ENCODE assay signal across 16 cellular contexts in genomic region chr9:120942186-120943001, GRCh38. TPM values are rescaled to one million over a fixed set of nuclear protein-coding genes. Genes with fewer than 3 reads are reported as not detected.
DNase-seq lines count a peak whose midpoint lies in the region; ATAC-seq, FAIRE-seq and TF ChIP-seq lines count a peak whose summit lies in the region.
"Had no signal": no experiment of that assay in that cellular context is flagged by ENCODE, and none has a peak within 500 bp of the region (broad histone marks: within the 10 kb centered on the region; RNA-seq: fewer than 3 reads in every experiment).

No MANE protein-coding gene starts in this region.

- FAIRE-seq in A549 (lab: Jason Lieb, UNC): no peak
- FAIRE-seq: urothelium cell line had no signal

- H3K4me3 ChIP-seq in A549 (no peak overlapping the region), right atrium auricular region (no peak overlapping the region), parathyroid adenoma (ENCODE audit: low read depth, low read length) (no peak overlapping the region), BE2C (ENCODE audit: low read depth, low read length) (no peak overlapping the region), colonic mucosa (no peak overlapping the region)

- H3K4me2 ChIP-seq in A549 (peak overlapping the region; percentile 61), parathyroid adenoma (ENCODE audit: low read length) (peak overlapping the region; percentile 32)

- H3K27ac ChIP-seq in A549: peak overlapping the region; percentile 65 to 77
- H3K27ac ChIP-seq in right atrium auricular region: peak overlapping the region; percentile 41 to 46
- H3K27ac ChIP-seq in parathyroid adenoma: peak overlapping the region; percentile 75
- no peak overlapping the region for H3K27ac ChIP-seq in colonic mucosa

- 47% methylated on average over 8 of the region's 8 CpGs for WGBS in A549 (ENCODE audit: missing lambda C conversion rate)

- H3K4me1 Mint-ChIP-seq in WTC11: peaks cover 38% of the 10 kb centered on the region

- H3K27ac Mint-ChIP-seq in WTC11: no peak overlapping the region
- H3K27ac Mint-ChIP-seq: IgD-negative memory B cell; natural killer cell treated with Interleukin-12 subunit alpha and Interleukin-12 subunit beta and Interleukin-15 and Interleukin-18, amount 100 ng/mL, for 72 hours had no signal

- no peaks in the 10 kb centered on the region for H3K36me3 ChIP-seq in right atrium auricular region
- H3K36me3 ChIP-seq in parathyroid adenoma (ENCODE audit: control insufficient read depth, insufficient read depth, low read length): no peaks in the 10 kb centered on the region
- no peaks in the 10 kb centered on the region for H3K36me3 ChIP-seq in BE2C
- H3K36me3 ChIP-seq in colonic mucosa: no peaks in the 10 kb centered on the region

- H3K9ac ChIP-seq in parathyroid adenoma: no peak overlapping the region
- H3K9ac ChIP-seq in colonic mucosa (ENCODE audit: low read depth in 2 of 2, low read length in 2 of 2): no peak overlapping the region

- no peak overlapping the region for H3K4me3 Mint-ChIP-seq in WTC11
- H3K4me3 Mint-ChIP-seq: IgD-negative memory B cell; natural killer cell treated with Interleukin-12 subunit alpha and Interleukin-12 subunit beta and Interleukin-15 and Interleukin-18, amount 100 ng/mL, for 72 hours had no signal

- peaks cover 42% of the 10 kb centered on the region for H3K4me1 ChIP-seq in A549
- peaks cover 0 to 12% of the 10 kb centered on the region in 2 donors for H3K4me1 ChIP-seq in right atrium auricular region
- peaks cover 5% of the 10 kb centered on the region for H3K4me1 ChIP-seq in parathyroid adenoma
- H3K4me1 ChIP-seq in BE2C: no peaks in the 10 kb centered on the region; the same call in 1 of the 2 replicates
- no peaks in the 10 kb centered on the region for H3K4me1 ChIP-seq in colonic mucosa

- intact Hi-C loops in colonic mucosa (cut with DNase I): no loop called here

- H3K79me2 ChIP-seq in parathyroid adenoma: no peaks in the 10 kb centered on the region

- no peak for TF ChIP-seq RAD21 in A549 (conservative IDR thresholded peaks at IDR 0.05 in 1 of 2, IDR thresholded peaks at IDR 0.05 in 1 of 2)

- POLR2A ChIA-PET in A549 (lab: Yijun Ruan, JAX) (interaction anchor here (0.9 to 1.1 kb wide), 2 partner anchors 132 to 149 kb away, joined by 3 to 4 read pairs; partner anchors contain the start of gene FBXW2), WTC11 (lab: Charles Lee) (no interaction called here)

- DNase-seq in A549 (ENCODE audit: low read depth in 1 of 2, low spot score in 1 of 2) (peak in 1 of 2 experiments; percentile 45), WTC11 (ENCODE audit: low spot score) (peak; percentile 35), right atrium auricular region (ENCODE audit: low spot score) (no peak), BE2C (no peak), colonic mucosa (no peak)
- DNase-seq in activated CD4-positive, alpha-beta T cell treated with anti-CD3 and anti-CD28 coated beads for 4 hours: no peak
- DNase-seq: activated CD4-positive, alpha-beta T cell treated with anti-CD3 and anti-CD28 coated beads, Interleukin-2, amount 50 U/mL, for 1 hour; activated gamma-delta T cell; hippocampal formation; NCI-H2081; stimulated activated CD4-positive, alpha-beta T cell treated with anti-CD3 and anti-CD28 coated beads, Interleukin-4, amount 100 ng/mL, for 24 hours had no signal

- no peak for TF ChIP-seq EP300 in A549 (IDR thresholded peaks at IDR 0.05)

- no peaks in the 10 kb centered on the region for H3K27me3 Mint-ChIP-seq in WTC11 (ENCODE audit: low read depth)
- H3K27me3 Mint-ChIP-seq: IgD-negative memory B cell had no signal

- no peaks in the 10 kb centered on the region for H3K9me3 Mint-ChIP-seq in WTC11
- H3K9me3 Mint-ChIP-seq: natural killer cell treated with Interleukin-12 subunit alpha and Interleukin-12 subunit beta and Interleukin-15 and Interleukin-18, amount 100 ng/mL, for 72 hours had no signal

- TF ChIP-seq POLR2A in A549 (IDR thresholded peaks at IDR 0.05; ENCODE audit: low read length): no peak

- H3K9me3 ChIP-seq in A549 (no peaks in the 10 kb centered on the region), right atrium auricular region (no peaks in the 10 kb centered on the region), parathyroid adenoma (ENCODE audit: control insufficient read depth, low read length) (no peaks in the 10 kb centered on the region), BE2C (no peaks in the 10 kb centered on the region), colonic mucosa (no peaks in the 10 kb centered on the region)

- TF ChIP-seq CTCF in A549 (IDR thresholded peaks at IDR 0.05) (no peak), WTC11 (IDR thresholded peaks at IDR 0.05) (no peak), right atrium auricular region (IDR thresholded peaks at IDR 0.05) (no peak), parathyroid adenoma (IDR thresholded peaks at IDR 0.05) (no peak), BE2C (IDR thresholded peaks at IDR 0.05; ENCODE audit: low read depth, low read length) (no peak), colonic mucosa (IDR thresholded peaks at IDR 0.05) (no peak)

- peak overlapping the region; percentile 82 for H2AFZ ChIP-seq in parathyroid adenoma

- CTCF ChIA-PET in A549 (lab: Yijun Ruan, JAX) (interaction anchor here (1.0 to 2.5 kb wide), 2 partner anchors 15 to 186 kb away, joined by 3 to 12 read pairs; no protein-coding TSS in a partner anchor), WTC11 (lab: Charles Lee) (interaction anchor here (0.6 to 2.5 kb wide), 4 partner anchors 39 to 356 kb away, joined by 4 to 11 read pairs (median 5); no protein-coding TSS in a partner anchor)

- ATAC-seq in A549 (peak; percentile 31 to 49; a peak in 3 of 6 replicates), WTC11 (peak; percentile 90), GM19023 (IDR thresholded peaks at IDR 0.05; ENCODE audit: unreplicated experiment) (no peak)
- ATAC-seq: natural killer cell treated with Interleukin-12 subunit alpha and Interleukin-12 subunit beta and Interleukin-15 and Interleukin-18, amount 100 ng/mL, for 72 hours had no signal

- H3K36me3 Mint-ChIP-seq in WTC11: no peaks in the 10 kb centered on the region
- H3K36me3 Mint-ChIP-seq: IgD-negative memory B cell; natural killer cell treated with Interleukin-12 subunit alpha and Interleukin-12 subunit beta and Interleukin-15 and Interleukin-18, amount 100 ng/mL, for 72 hours had no signal

- no peaks in the 10 kb centered on the region for H3K27me3 ChIP-seq in right atrium auricular region
- no peaks in the 10 kb centered on the region for H3K27me3 ChIP-seq in parathyroid adenoma (ENCODE audit: control insufficient read depth, insufficient read depth, low read length)
- H3K27me3 ChIP-seq in BE2C: no peaks in the 10 kb centered on the region
- no peaks in the 10 kb centered on the region for H3K27me3 ChIP-seq in colonic mucosa

TF ChIP-seq in A549, 52 proteins besides CTCF, POLR2A, EP300 and RAD21 (continues in another document):
- no peak for TF ChIP-seq HMGXB4 (CRISPR knock-in tag; IDR thresholded peaks at IDR 0.05; ENCODE audit: borderline replicate concordance)

TF ChIP-seq in WTC11, 78 proteins besides CTCF, POLR2A, EP300 and RAD21:
- TF ChIP-seq ATF3 (CRISPR knock-in tag; conservative IDR thresholded peaks at IDR 0.05) (no peak), JUN (CRISPR knock-in tag; IDR thresholded peaks at IDR 0.05) (no peak), ZMAT4 (CRISPR knock-in tag; IDR thresholded peaks at IDR 0.05) (no peak), ZBTB21 (CRISPR knock-in tag; IDR thresholded peaks at IDR 0.05; ENCODE audit: borderline replicate concordance) (no peak)

RNA-seq across cellular contexts. Expression of gene TRAF1, which starts 15.8 kb away (rescaled TPM):
- polyA plus RNA-seq in A549 (2011; rRNA removed) (3.4 and 4.1 TPM in 2 replicates), A549 (2017; fragmentation: RNase III; extraction: RNeasy Plus Mini Kit Qiagen cat#74134 plus additional on column Dnase treatment) (2.0 to 4.6 TPM (median 2.1 TPM) in 3 replicates)
- polyA plus RNA-seq in A549 (2012; cell fraction: cytosol; rRNA removed): 2.1 and 2.6 TPM in 2 replicates
- 8.0 and 8.1 TPM in 2 replicates for polyA plus RNA-seq in A549 (2012; cell fraction: nucleus; rRNA removed)
- polyA minus RNA-seq in A549 (2011; rRNA and poly(A)+ RNA removed): 3.8 and 5.4 TPM in 2 replicates
- total RNA-seq in WTC11 (2021) (1.8 to 3.1 TPM (median 2.9 TPM) in 3 replicates), right atrium auricular region (1 to 10 TPM; 2.0 to 3.0 TPM), colonic mucosa (1 to 10 TPM; 1.5 to 3.1 TPM)
- polyA plus RNA-seq in BE2C (2012; ENCODE audit: insufficient read depth, insufficient read length, low read depth): 2.3 TPM
